12 cellular contexts compared by ENCODE assay signal in genomic region chr15:89104172-89104564, GRCh38. TPM values are rescaled to one million over a fixed set of nuclear protein-coding genes. Genes with fewer than 3 reads are reported as not detected.
DNase-seq lines count a peak whose midpoint lies in the region; ATAC-seq and TF ChIP-seq lines count a peak whose summit lies in the region.
"Had no signal": no experiment of that assay in that cellular context is flagged by ENCODE, and none has a peak within 500 bp of the region (broad histone marks: within the 10 kb centered on the region; RNA-seq: fewer than 3 reads in every experiment).

No MANE protein-coding gene starts in this region.

- H3K36me3 ChIP-seq in body of pancreas (replicated peaks in 1 of 2; ENCODE audit: insufficient read depth in 1 of 2, low read depth in 2 of 2) = no peaks in the 10 kb centered on the region

- no peaks in the 10 kb centered on the region for H3K9me3 ChIP-seq in body of pancreas

- peak overlapping the region; percentile 15 to 79 (median 52) for H3K27ac ChIP-seq in body of pancreas

- intact Hi-C loops in body of pancreas (cut with DNase I) (loop anchor here (10.0 kb wide), 1 partner anchor 49 kb away; no protein-coding TSS in a partner anchor), left ventricle myocardium superior (cut with micrococcal nuclease) (no loop called here), sciatic nerve (cut with DNase I) (no loop called here)

- 82 to 97% methylated on average over 7 to 9 of the region's 9 CpGs for WGBS in body of pancreas, 2 donors

- no peak for ATAC-seq in body of pancreas
- peak; percentile 78 for ATAC-seq in left ventricle myocardium superior
- peak; percentile 45 for ATAC-seq in sciatic nerve
- no peak for ATAC-seq in HG02981 (IDR thresholded peaks at IDR 0.05; ENCODE audit: unreplicated experiment)
- ATAC-seq in GM19395 (IDR thresholded peaks at IDR 0.05; ENCODE audit: unreplicated experiment) = no peak
- no peak for ATAC-seq in GM18907 (IDR thresholded peaks at IDR 0.05; ENCODE audit: unreplicated experiment)
- ATAC-seq in esophagus mucosa = no peak

- no peak for TF ChIP-seq POLR2A in body of pancreas (IDR thresholded peaks at IDR 0.05)

- DNase-seq in EH (ENCODE audit: low read depth) (peak; percentile 46), body of pancreas (no peak), left ventricle myocardium superior (peak; percentile 63), sciatic nerve (ENCODE audit: low spot score) (no peak)
- DNase-seq: activated CD8-positive, alpha-beta memory T cell treated with anti-CD3 and anti-CD28 coated beads, Interleukin-2, amount 50 U/mL, for 4 hours; glutamatergic neuron; stimulated activated CD4-positive, alpha-beta T cell treated with anti-CD3 and anti-CD28 coated beads, Interleukin-4, amount 100 ng/mL, for 24 hours; T-helper 2 cell had no signal

- no peak for TF ChIP-seq CTCF in body of pancreas (IDR thresholded peaks at IDR 0.05)

- H3K4me1 ChIP-seq in body of pancreas = peaks cover 85% of the 10 kb centered on the region

- H3K4me3 ChIP-seq in body of pancreas = no peak overlapping the region

- no peaks in the 10 kb centered on the region for H3K27me3 ChIP-seq in body of pancreas

RNA-seq across cellular contexts. Expression of gene ABHD2, which starts 15.9 kb away (rescaled TPM):
- total RNA-seq in body of pancreas (100 to 1,000 TPM in 1 of 2 donors, 10 to 100 TPM in 1; 50.8 to 136 TPM), left ventricle myocardium superior (84.4 TPM), sciatic nerve (70.5 TPM), esophagus mucosa (49.1 TPM)

Comparison
In these comparisons a context has a peak if more than half of its experiments do, and no peak if none do; other contexts are left out.
1. DNase-seq: peak in EH (single experiment) and left ventricle myocardium superior (single experiment); none in body of pancreas (0 of 4) and sciatic nerve (single experiment).
2. ATAC-seq: peak in left ventricle myocardium superior (single experiment) and sciatic nerve (single experiment); none in body of pancreas (single experiment), HG02981 (single experiment), GM19395 (single experiment), GM18907 (single experiment) and esophagus mucosa (single experiment).